Comparison of ENCODE assay signal across 14 cellular contexts in the genomic region with DNA sequence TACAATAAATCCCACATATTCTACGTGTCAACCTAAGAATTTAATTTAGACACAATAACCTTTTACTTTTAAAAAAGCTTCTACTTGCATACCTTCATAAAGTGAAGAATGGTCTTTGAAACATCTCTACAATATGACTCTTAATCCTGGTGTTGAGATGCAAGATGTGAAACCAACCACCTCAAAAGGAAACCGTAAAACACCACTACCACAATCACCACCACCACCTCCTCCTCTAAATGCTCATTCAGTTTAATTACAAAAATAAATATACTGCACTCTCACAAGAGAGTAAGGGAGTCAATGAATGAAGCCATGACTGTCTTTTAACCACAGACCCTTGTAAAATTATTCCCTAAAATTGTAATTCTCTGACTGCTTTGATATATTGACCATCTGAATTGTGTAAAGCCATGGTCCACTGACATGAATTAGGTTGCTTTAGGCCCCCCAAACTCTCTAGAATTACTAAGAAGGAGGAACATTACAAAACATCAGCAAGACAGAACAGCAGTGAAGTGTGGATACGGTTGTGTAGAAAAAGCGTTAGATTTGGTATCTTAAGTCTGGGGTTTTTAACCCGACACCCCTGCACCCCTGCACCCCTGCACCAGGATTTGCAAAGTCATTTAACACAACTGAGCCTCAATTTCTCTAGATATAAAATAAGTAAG.
DNase-seq lines count a peak whose midpoint lies in the region; ATAC-seq and TF ChIP-seq lines count a peak whose summit lies in the region.
"Had no signal": no experiment of that assay in that cellular context is flagged by ENCODE, and none has a peak within 500 bp of the region (broad histone marks: within the 10 kb centered on the region; RNA-seq: fewer than 3 reads in every experiment).

No MANE protein-coding gene starts in this region.

- H2AFZ ChIP-seq in DND-41 (ENCODE audit: low read depth, low read length) (no peak overlapping the region), SK-N-SH (ENCODE audit: low read depth) (no peak overlapping the region)

- no peak for TF ChIP-seq RAD21 in SK-N-SH (IDR thresholded peaks at IDR 0.05; ENCODE audit: low read length)

- H3K79me2 ChIP-seq in DND-41 (ENCODE audit: insufficient read depth, low read length) = peaks cover 39% of the 10 kb centered on the region
- H3K79me2 ChIP-seq in SK-N-SH (ENCODE audit: insufficient read depth) = no peaks in the 10 kb centered on the region

- H3K9ac ChIP-seq in DND-41 (ENCODE audit: low read depth, low read length) (no peak overlapping the region), SK-N-SH (no peak overlapping the region)
- H3K9ac ChIP-seq: BLaER1 treated with 17β-estradiol and CSF1 and Interleukin-3, amounts not matched to agents 10 nM and 100 nM had no signal

- H3K4me2 ChIP-seq in DND-41 (ENCODE audit: insufficient read depth, low read length) = no peak overlapping the region
- no peak overlapping the region for H3K4me2 ChIP-seq in SK-N-SH
- H3K4me2 ChIP-seq: BLaER1 treated with 17β-estradiol and CSF1 and Interleukin-3, amounts not matched to agents 10 nM and 100 nM had no signal

- no peaks in the 10 kb centered on the region for H3F3A ChIP-seq in SK-N-SH (replicated peaks; ENCODE audit: insufficient read depth)

- WGBS in SK-N-SH (ENCODE audit: low lambda C conversion rate) = 46% methylated on average over 5 of the region's 5 CpGs

- CTCF ChIA-PET in SK-N-SH (lab: Yijun Ruan, JAX) = no interaction called here

- DNase-seq in DND-41 (no peak), OCI-M1 (lab: John Stamatoyannopoulos, UW) (no peak), GDM1 (lab: John Stamatoyannopoulos, UW) (no peak), SK-N-SH (no peak), DMS153 treated with DMSO at 0.1 percent for 48 hours (lab: John Stamatoyannopoulos, UW; ENCODE audit: unreplicated experiment) (no peak)
- DNase-seq in T-helper 2 cell treated with Interferon-gamma antibody and Interleukin-4, amounts not matched to agents 5 μg/mL and 100 μg/mL, for 36 hours (ENCODE audit: low spot score) = peak; percentile 52
- DNase-seq: cortex of kidney, lower lobe of right lung, MV-4-11, NCI-H69 had no signal

- peak overlapping the region; percentile 36 for H3K4me3 Mint-ChIP-seq in T-helper 2 cell treated with Interferon-gamma antibody and Interleukin-4, amounts not matched to agents 5 μg/mL and 100 μg/mL, for 36 hours

- H3K4me1 Mint-ChIP-seq in T-helper 2 cell treated with Interferon-gamma antibody and Interleukin-4, amounts not matched to agents 5 μg/mL and 100 μg/mL, for 36 hours (ENCODE audit: low read depth) = peaks cover 45% of the 10 kb centered on the region

- H3K36me3 ChIP-seq in DND-41 (ENCODE audit: insufficient read depth, low read length) = peaks cover 91% of the 10 kb centered on the region
- H3K36me3 ChIP-seq in SK-N-SH (replicated peaks in 1 of 2; ENCODE audit: control insufficient read depth in 1 of 2, insufficient read depth in 2 of 2, low read length in 1 of 2) = peaks cover 0 to 2% of the 10 kb centered on the region in 2 experiments
- H3K36me3 ChIP-seq: prostate gland had no signal

- H3K9me3 ChIP-seq in DND-41 (ENCODE audit: insufficient read depth, low read length, severe bottlenecking) (no peaks in the 10 kb centered on the region), SK-N-SH (no peaks in the 10 kb centered on the region)
- H3K9me3 ChIP-seq: lower lobe of right lung, prostate gland had no signal

- peaks cover 15% of the 10 kb centered on the region for H3K9me3 Mint-ChIP-seq in T-helper 2 cell treated with Interferon-gamma antibody and Interleukin-4, amounts not matched to agents 5 μg/mL and 100 μg/mL, for 36 hours

- no peaks in the 10 kb centered on the region for H3K9me2 ChIP-seq in SK-N-SH

- H3K27ac ChIP-seq in DND-41 (ENCODE audit: low read length) = no peak overlapping the region
- H3K27ac ChIP-seq in SK-N-SH (ENCODE audit: low read depth in 2 of 2, low read length in 1 of 2) = no peak overlapping the region
- H3K27ac ChIP-seq: lower lobe of right lung, prostate gland had no signal

- no peak overlapping the region for H3K27ac Mint-ChIP-seq in T-helper 2 cell treated with Interferon-gamma antibody and Interleukin-4, amounts not matched to agents 5 μg/mL and 100 μg/mL, for 36 hours

- TF ChIP-seq EP300 in SK-N-SH (IDR thresholded peaks at IDR 0.05; ENCODE audit: borderline replicate concordance in 1 of 2, low read depth in 1 of 2, low read length in 1 of 2) = no peak

- H3K27me3 ChIP-seq in DND-41 (ENCODE audit: insufficient read depth, low read length, poor library complexity) (no peaks in the 10 kb centered on the region), SK-N-SH (ENCODE audit: insufficient read depth) (no peaks in the 10 kb centered on the region)
- H3K27me3 ChIP-seq: BLaER1 treated with 17β-estradiol and CSF1 and Interleukin-3, amounts not matched to agents 10 nM and 100 nM had no signal

- TF ChIP-seq CTCF in DND-41 (IDR thresholded peaks at IDR 0.05; ENCODE audit: borderline replicate concordance, extremely low read depth, low read length, poor library complexity, severe bottlenecking) (no peak), SK-N-SH (IDR thresholded peaks at IDR 0.05) (no peak)

- POLR2A ChIA-PET in SK-N-SH (lab: Yijun Ruan, JAX) = no interaction called here

- H3K4me1 ChIP-seq in DND-41 (ENCODE audit: insufficient read depth, low read length) (peaks cover 16% of the 10 kb centered on the region), SK-N-SH (ENCODE audit: control insufficient read depth in 1 of 2, insufficient read depth in 2 of 2, low read depth in 1 of 2, low read length in 1 of 2) (no peaks in the 10 kb centered on the region; a peak in 1 of 4 replicates)
- H3K4me1 ChIP-seq: lower lobe of right lung, prostate gland had no signal

- peaks cover 74% of the 10 kb centered on the region for H3K36me3 Mint-ChIP-seq in T-helper 2 cell treated with Interferon-gamma antibody and Interleukin-4, amounts not matched to agents 5 μg/mL and 100 μg/mL, for 36 hours (ENCODE audit: low read depth)

- no peaks in the 10 kb centered on the region for H3K27me3 Mint-ChIP-seq in T-helper 2 cell treated with Interferon-gamma antibody and Interleukin-4, amounts not matched to agents 5 μg/mL and 100 μg/mL, for 36 hours (ENCODE audit: low read depth)

- H4K20me1 ChIP-seq in DND-41 (ENCODE audit: insufficient read depth, low read length) = peaks cover 7% of the 10 kb centered on the region; the same call in 1 of the 2 replicates
- no peaks in the 10 kb centered on the region for H4K20me1 ChIP-seq in SK-N-SH (ENCODE audit: insufficient read depth)
- H4K20me1 ChIP-seq: BLaER1 treated with 17β-estradiol and CSF1 and Interleukin-3, amounts not matched to agents 10 nM and 100 nM had no signal

- H3K4me3 ChIP-seq in DND-41 (ENCODE audit: low read depth in 1 of 2, low read length in 2 of 2) (no peak overlapping the region), SK-N-SH (ENCODE audit: low read depth in 2 of 2, low read length in 1 of 2) (no peak overlapping the region)
- H3K4me3 ChIP-seq: BLaER1 treated with 17β-estradiol and CSF1 and Interleukin-3, amounts not matched to agents 10 nM and 100 nM; lower lobe of right lung; prostate gland had no signal

- ATAC-seq in DND-41 (ENCODE audit: insufficient read depth, low read depth) (peak; percentile 78), GM18907 (IDR thresholded peaks at IDR 0.05; ENCODE audit: unreplicated experiment) (peak; percentile 82), HG02798 (IDR thresholded peaks at IDR 0.05; ENCODE audit: poor library complexity, unreplicated experiment) (peak; percentile 77)
- ATAC-seq: lower lobe of right lung had no signal

TF ChIP-seq in SK-N-SH, 30 proteins besides CTCF, POLR2A, EP300 and RAD21:
- no peak for TF ChIP-seq POLR2AphosphoS5 (IDR thresholded peaks at IDR 0.05; ENCODE audit: low read depth, low read length)
- no peak for TF ChIP-seq RXRA (IDR thresholded peaks at IDR 0.05; ENCODE audit: borderline replicate concordance, low read depth)
- TF ChIP-seq FOXJ3 (CRISPR knock-in tag; IDR thresholded peaks at IDR 0.05) = no peak
- TF ChIP-seq MXI1 (IDR thresholded peaks at IDR 0.05; ENCODE audit: low read depth, low read length) = no peak
- no peak for TF ChIP-seq RCOR1 (IDR thresholded peaks at IDR 0.05; ENCODE audit: low read length)
- no peak for TF ChIP-seq GABPA (IDR thresholded peaks at IDR 0.05; ENCODE audit: low read depth)
- TF ChIP-seq NRF1 (IDR thresholded peaks at IDR 0.05; ENCODE audit: low read depth, low read length) = no peak
- TF ChIP-seq YY1 (IDR thresholded peaks at IDR 0.05; ENCODE audit: low read depth) = no peak
- TF ChIP-seq MAX (IDR thresholded peaks at IDR 0.05; ENCODE audit: low read depth) = no peak
- no peak for TF ChIP-seq EZH2phosphoT487 (IDR thresholded peaks at IDR 0.05; ENCODE audit: borderline replicate concordance, low read depth)
- no peak for TF ChIP-seq NFIC (IDR thresholded peaks at IDR 0.05; ENCODE audit: borderline replicate concordance)
- TF ChIP-seq, protein P1, sequence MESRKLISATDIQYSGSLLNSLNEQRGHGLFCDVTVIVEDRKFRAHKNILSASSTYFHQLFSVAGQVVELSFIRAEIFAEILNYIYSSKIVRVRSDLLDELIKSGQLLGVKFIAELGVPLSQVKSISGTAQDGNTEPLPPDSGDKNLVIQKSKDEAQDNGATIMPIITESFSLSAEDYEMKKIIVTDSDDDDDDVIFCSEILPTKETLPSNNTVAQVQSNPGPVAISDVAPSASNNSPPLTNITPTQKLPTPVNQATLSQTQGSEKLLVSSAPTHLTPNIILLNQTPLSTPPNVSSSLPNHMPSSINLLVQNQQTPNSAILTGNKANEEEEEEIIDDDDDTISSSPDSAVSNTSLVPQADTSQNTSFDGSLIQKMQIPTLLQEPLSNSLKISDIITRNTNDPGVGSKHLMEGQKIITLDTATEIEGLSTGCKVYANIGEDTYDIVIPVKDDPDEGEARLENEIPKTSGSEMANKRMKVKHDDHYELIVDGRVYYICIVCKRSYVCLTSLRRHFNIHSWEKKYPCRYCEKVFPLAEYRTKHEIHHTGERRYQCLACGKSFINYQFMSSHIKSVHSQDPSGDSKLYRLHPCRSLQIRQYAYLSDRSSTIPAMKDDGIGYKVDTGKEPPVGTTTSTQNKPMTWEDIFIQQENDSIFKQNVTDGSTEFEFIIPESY (IDR thresholded peaks at IDR 0.05; ENCODE audit: borderline replicate concordance, low read depth) = no peak
- no peak for TF ChIP-seq FOSL2 (IDR thresholded peaks at IDR 0.05; ENCODE audit: borderline replicate concordance, low read depth)
- no peak for TF ChIP-seq CHD2 (IDR thresholded peaks at IDR 0.05; ENCODE audit: low read length, partially characterized antibody)
- TF ChIP-seq SMC3 (IDR thresholded peaks at IDR 0.05; ENCODE audit: low read depth, low read length) = no peak
- no peak for TF ChIP-seq JUND (IDR thresholded peaks at IDR 0.05)
